Comparison of ENCODE assay signal across 1 cellular context in the genomic region with DNA sequence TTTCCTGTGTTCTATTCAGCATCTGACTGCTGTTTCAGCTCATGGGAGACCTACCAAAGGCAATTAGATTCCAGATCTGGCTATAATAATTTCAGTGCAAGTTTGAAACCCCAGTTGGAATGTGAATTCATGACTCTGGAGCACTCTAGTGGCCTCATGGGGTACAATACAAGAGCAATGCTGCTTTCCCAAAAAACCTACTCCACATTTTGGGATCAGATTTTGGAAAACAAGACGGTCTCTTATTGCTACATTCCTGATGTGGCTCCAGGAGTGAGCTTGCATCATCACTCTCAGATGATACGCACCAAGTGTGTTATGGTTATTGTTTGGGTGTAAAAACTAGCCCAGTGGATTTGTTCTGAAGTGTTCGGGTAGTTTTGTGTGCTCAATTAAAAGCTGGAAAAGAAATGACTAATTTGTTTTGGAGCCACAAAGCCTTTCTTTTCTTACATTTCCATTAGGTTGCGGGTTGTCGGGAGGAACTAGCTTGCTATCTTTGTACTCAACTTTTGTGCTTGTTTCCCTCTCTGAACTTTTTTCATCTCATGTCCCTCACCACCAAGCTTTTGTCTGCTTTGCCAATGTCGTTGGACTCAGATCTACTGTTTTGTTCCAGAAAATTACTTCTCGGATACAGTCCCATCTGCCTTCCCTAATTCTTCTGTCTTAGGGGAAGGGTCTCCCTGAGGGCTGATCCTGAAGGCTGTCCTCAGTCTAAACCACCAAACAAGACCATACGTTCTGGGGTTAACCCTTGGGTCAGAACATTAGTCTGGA.
TF ChIP-seq lines count a peak whose summit lies in the region.

No MANE protein-coding gene starts in this region.

TF ChIP-seq in HCT116, 20 proteins besides CTCF, POLR2A, EP300 and RAD21 (continued from another document):
- TF ChIP-seq, protein P1, sequence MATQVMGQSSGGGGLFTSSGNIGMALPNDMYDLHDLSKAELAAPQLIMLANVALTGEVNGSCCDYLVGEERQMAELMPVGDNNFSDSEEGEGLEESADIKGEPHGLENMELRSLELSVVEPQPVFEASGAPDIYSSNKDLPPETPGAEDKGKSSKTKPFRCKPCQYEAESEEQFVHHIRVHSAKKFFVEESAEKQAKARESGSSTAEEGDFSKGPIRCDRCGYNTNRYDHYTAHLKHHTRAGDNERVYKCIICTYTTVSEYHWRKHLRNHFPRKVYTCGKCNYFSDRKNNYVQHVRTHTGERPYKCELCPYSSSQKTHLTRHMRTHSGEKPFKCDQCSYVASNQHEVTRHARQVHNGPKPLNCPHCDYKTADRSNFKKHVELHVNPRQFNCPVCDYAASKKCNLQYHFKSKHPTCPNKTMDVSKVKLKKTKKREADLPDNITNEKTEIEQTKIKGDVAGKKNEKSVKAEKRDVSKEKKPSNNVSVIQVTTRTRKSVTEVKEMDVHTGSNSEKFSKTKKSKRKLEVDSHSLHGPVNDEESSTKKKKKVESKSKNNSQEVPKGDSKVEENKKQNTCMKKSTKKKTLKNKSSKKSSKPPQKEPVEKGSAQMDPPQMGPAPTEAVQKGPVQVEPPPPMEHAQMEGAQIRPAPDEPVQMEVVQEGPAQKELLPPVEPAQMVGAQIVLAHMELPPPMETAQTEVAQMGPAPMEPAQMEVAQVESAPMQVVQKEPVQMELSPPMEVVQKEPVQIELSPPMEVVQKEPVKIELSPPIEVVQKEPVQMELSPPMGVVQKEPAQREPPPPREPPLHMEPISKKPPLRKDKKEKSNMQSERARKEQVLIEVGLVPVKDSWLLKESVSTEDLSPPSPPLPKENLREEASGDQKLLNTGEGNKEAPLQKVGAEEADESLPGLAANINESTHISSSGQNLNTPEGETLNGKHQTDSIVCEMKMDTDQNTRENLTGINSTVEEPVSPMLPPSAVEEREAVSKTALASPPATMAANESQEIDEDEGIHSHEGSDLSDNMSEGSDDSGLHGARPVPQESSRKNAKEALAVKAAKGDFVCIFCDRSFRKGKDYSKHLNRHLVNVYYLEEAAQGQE (IDR thresholded peaks at IDR 0.05; ENCODE audit: low read depth) = no peak
- TF ChIP-seq EZH2phosphoT487 (IDR thresholded peaks at IDR 0.05; ENCODE audit: borderline replicate concordance) (no peak), YY1 (IDR thresholded peaks at IDR 0.05; ENCODE audit: extremely low read depth, insufficient replicate concordance, low read depth, low read length) (no peak), JUND (IDR thresholded peaks at IDR 0.05) (no peak), POLR2AphosphoS5 (IDR thresholded peaks at IDR 0.05; ENCODE audit: low read depth, low read length) (no peak), TCF7L2 (IDR thresholded peaks at IDR 0.05; ENCODE audit: borderline replicate concordance, extremely low read depth, insufficient read depth, insufficient read length) (no peak), EZH2 (IDR thresholded peaks at IDR 0.05) (no peak)
- TF ChIP-seq, protein P2, sequence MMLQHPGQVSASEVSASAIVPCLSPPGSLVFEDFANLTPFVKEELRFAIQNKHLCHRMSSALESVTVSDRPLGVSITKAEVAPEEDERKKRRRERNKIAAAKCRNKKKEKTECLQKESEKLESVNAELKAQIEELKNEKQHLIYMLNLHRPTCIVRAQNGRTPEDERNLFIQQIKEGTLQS (IDR thresholded peaks at IDR 0.05) = no peak
- TF ChIP-seq, protein P3, sequence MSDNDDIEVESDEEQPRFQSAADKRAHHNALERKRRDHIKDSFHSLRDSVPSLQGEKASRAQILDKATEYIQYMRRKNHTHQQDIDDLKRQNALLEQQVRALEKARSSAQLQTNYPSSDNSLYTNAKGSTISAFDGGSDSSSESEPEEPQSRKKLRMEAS (IDR thresholded peaks at IDR 0.05) = no peak
